Comparison of ENCODE assay signal across 8 cellular contexts in genomic region chr16:89115216-89115949, GRCh38. TPM values are rescaled to one million over a fixed set of nuclear protein-coding genes. Genes with fewer than 3 reads are reported as not detected.
DNase-seq lines count a peak whose midpoint lies in the region; ATAC-seq and TF ChIP-seq lines count a peak whose summit lies in the region.

No MANE protein-coding gene starts in this region.

- peaks cover 0 to 91% of the 10 kb centered on the region in 2 donors for H3K36me3 ChIP-seq in left lung

- intact Hi-C loops in left lung (cut with DNase I): no loop called here

- TF ChIP-seq CTCF in left lung (IDR thresholded peaks at IDR 0.05): no peak

- ATAC-seq in GM18505 (IDR thresholded peaks at IDR 0.05; ENCODE audit: unreplicated experiment) (peak; percentile 63), HG02943 (IDR thresholded peaks at IDR 0.05; ENCODE audit: low read depth, unreplicated experiment) (peak; percentile 71), left lung (peak; percentile 82)

- H3K27me3 Mint-ChIP-seq in activated naive CD8-positive, alpha-beta T cell: no peaks in the 10 kb centered on the region

- H3K27me3 ChIP-seq in left lung: no peaks in the 10 kb centered on the region

- no peaks in the 10 kb centered on the region for H3K9me3 ChIP-seq in left lung

- no peaks in the 10 kb centered on the region for H3K9me3 Mint-ChIP-seq in activated naive CD8-positive, alpha-beta T cell (ENCODE audit: low read depth)

- H3K4me1 ChIP-seq in left lung: peaks cover 3 to 26% of the 10 kb centered on the region in 2 donors

- peak overlapping the region; percentile 35 to 82 for H3K27ac ChIP-seq in left lung

- peak overlapping the region in 1 of 2 donors; percentile 28 for H3K4me3 ChIP-seq in left lung

- peak overlapping the region; percentile 72 for H3K4me3 Mint-ChIP-seq in activated naive CD8-positive, alpha-beta T cell

- TF ChIP-seq POLR2A in GM18505 (IDR thresholded peaks at IDR 0.05; ENCODE audit: borderline replicate concordance, extremely low read depth, insufficient read depth, insufficient read length): peak; percentile 33

- H3K36me3 Mint-ChIP-seq in activated naive CD8-positive, alpha-beta T cell: peaks cover 8% of the 10 kb centered on the region

- peak overlapping the region; percentile 94 for H3K27ac Mint-ChIP-seq in activated naive CD8-positive, alpha-beta T cell

- DNase-seq in SW480 (ENCODE audit: low spot score): peak; percentile 56
- DNase-seq in left lung: peak; percentile 92 to 95
- DNase-seq in stimulated activated CD8-positive, alpha-beta memory T cell treated with anti-CD3 and anti-CD28 coated beads, Interleukin-15, amount 100 ng/mL, for 4 hours (ENCODE audit: low read depth in 2 of 2): peak; percentile 71 to 73
- no peak for DNase-seq in OCI-M2 (lab: John Stamatoyannopoulos, UW; ENCODE audit: unreplicated experiment)
- no peak for DNase-seq in HK-2 (ENCODE audit: unreplicated experiment)

- H3K4me1 Mint-ChIP-seq in activated naive CD8-positive, alpha-beta T cell (ENCODE audit: low read depth): peaks cover 48% of the 10 kb centered on the region

RNA-seq across cellular contexts. Expression of gene ACSF3, which starts 21.7 kb away (rescaled TPM):
- 10 to 100 TPM; 34.4 to 38.4 TPM for total RNA-seq in left lung

RNA-seq across cellular contexts. Expression of gene CDH15, which starts 56.2 kb away (rescaled TPM):
- total RNA-seq in left lung: 1 to 10 TPM; 1.6 to 4.2 TPM

Comparison
In these comparisons a context has a peak if more than half of its experiments do, and no peak if none do; other contexts are left out.
1. DNase-seq: peak in SW480 (single experiment), left lung (2 of 2) and stimulated activated CD8-positive, alpha-beta memory T cell treated with anti-CD3 and anti-CD28 coated beads, Interleukin-15, amount 100 ng/mL, for 4 hours (2 of 2); none in OCI-M2 (single experiment) and HK-2 (single experiment).
2. Peak in every context shown above with its lines, with median percentiles within 50 percentile points of each other: ATAC-seq.